In the genomic region with DNA sequence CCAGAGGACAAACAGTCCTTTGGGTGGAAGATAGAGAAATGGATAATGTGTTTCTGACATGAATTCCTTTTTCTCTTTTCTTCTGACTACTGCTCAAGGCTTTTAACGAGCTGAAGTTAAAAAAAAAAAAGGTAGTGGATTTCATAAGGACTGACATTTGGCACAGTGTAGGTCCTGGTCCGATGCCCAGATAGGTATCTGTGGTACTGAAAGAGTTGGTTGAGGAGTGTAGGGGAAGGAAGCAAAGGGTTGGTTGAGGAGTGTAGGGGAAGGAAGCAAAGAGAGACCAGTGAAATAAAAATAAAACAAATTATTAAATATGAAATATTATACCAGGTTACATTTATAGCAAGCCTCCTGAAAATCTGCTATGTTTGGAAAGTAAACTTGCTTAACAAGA, we compare ENCODE assay signal across 1 cellular context.
TF ChIP-seq lines count a peak whose summit lies in the region.

No MANE protein-coding gene starts in this region.

TF ChIP-seq in SK-N-SH, 30 proteins besides CTCF, POLR2A, EP300 and RAD21 (continued from another document):
- TF ChIP-seq, protein P1, sequence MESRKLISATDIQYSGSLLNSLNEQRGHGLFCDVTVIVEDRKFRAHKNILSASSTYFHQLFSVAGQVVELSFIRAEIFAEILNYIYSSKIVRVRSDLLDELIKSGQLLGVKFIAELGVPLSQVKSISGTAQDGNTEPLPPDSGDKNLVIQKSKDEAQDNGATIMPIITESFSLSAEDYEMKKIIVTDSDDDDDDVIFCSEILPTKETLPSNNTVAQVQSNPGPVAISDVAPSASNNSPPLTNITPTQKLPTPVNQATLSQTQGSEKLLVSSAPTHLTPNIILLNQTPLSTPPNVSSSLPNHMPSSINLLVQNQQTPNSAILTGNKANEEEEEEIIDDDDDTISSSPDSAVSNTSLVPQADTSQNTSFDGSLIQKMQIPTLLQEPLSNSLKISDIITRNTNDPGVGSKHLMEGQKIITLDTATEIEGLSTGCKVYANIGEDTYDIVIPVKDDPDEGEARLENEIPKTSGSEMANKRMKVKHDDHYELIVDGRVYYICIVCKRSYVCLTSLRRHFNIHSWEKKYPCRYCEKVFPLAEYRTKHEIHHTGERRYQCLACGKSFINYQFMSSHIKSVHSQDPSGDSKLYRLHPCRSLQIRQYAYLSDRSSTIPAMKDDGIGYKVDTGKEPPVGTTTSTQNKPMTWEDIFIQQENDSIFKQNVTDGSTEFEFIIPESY (IDR thresholded peaks at IDR 0.05; ENCODE audit: borderline replicate concordance, low read depth) = no peak
- TF ChIP-seq USF1 (IDR thresholded peaks at IDR 0.05; ENCODE audit: borderline replicate concordance, low read depth) (no peak), REST (IDR thresholded peaks at IDR 0.05; ENCODE audit: low read depth, low read length) (no peak), IRF3 (IDR thresholded peaks at IDR 0.05; ENCODE audit: low read depth, low read length) (no peak), SIN3A (IDR thresholded peaks at IDR 0.05; ENCODE audit: borderline replicate concordance, low read depth, low read length) (no peak), POLR2AphosphoS5 (IDR thresholded peaks at IDR 0.05; ENCODE audit: low read depth, low read length) (no peak), ELF1 (IDR thresholded peaks at IDR 0.05) (no peak), JUND (IDR thresholded peaks at IDR 0.05) (no peak), TCF12 (IDR thresholded peaks at IDR 0.05) (no peak), CHD2 (IDR thresholded peaks at IDR 0.05; ENCODE audit: low read length, partially characterized antibody) (no peak), GATA2 (CRISPR knock-in tag; IDR thresholded peaks at IDR 0.05) (no peak), MEF2A (IDR thresholded peaks at IDR 0.05; ENCODE audit: borderline replicate concordance, low read depth) (no peak), YY1 (IDR thresholded peaks at IDR 0.05; ENCODE audit: low read depth) (no peak), FOXJ3 (CRISPR knock-in tag; IDR thresholded peaks at IDR 0.05) (no peak)
- TF ChIP-seq, protein P2, sequence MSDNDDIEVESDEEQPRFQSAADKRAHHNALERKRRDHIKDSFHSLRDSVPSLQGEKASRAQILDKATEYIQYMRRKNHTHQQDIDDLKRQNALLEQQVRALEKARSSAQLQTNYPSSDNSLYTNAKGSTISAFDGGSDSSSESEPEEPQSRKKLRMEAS (IDR thresholded peaks at IDR 0.05; ENCODE audit: low read depth) = no peak
